In genomic region chr6:99393366-99393697, GRCh38 we compare ENCODE assay signal across 8 cellular contexts. TPM values are rescaled to one million over a fixed set of nuclear protein-coding genes. Genes with fewer than 3 reads are reported as not detected.
DNase-seq lines count a peak whose midpoint lies in the region; ATAC-seq, FAIRE-seq and TF ChIP-seq lines count a peak whose summit lies in the region.

No MANE protein-coding gene starts in this region.

- no peaks in the 10 kb centered on the region for H3K79me2 ChIP-seq in mammary epithelial cell (ENCODE audit: insufficient read depth, low read length)

- peak overlapping the region; percentile 96 for H3K4me3 Mint-ChIP-seq in mesothelial cell of epicardium

- H3K9ac ChIP-seq in BLaER1 treated with 17β-estradiol and CSF1 and Interleukin-3, amounts not matched to agents 10 nM and 100 nM = peak overlapping the region; percentile 80 to 89 (median 85)
- H3K9ac ChIP-seq in mammary epithelial cell (ENCODE audit: insufficient read depth, low read length) = peak overlapping the region; percentile 61

- H3K9me3 ChIP-seq in BLaER1 treated with 17β-estradiol and CSF1 and Interleukin-3, amounts not matched to agents 10 nM and 100 nM (replicated peaks in 1 of 11) = no peaks in the 10 kb centered on the region
- no peaks in the 10 kb centered on the region for H3K9me3 ChIP-seq in mammary epithelial cell (replicated peaks; ENCODE audit: insufficient read depth, low read length)

- no peaks in the 10 kb centered on the region for H3K9me3 Mint-ChIP-seq in mesothelial cell of epicardium

- no peaks in the 10 kb centered on the region for H3K27me3 ChIP-seq in BLaER1 treated with 17β-estradiol and CSF1 and Interleukin-3, amounts not matched to agents 10 nM and 100 nM
- no peaks in the 10 kb centered on the region for H3K27me3 ChIP-seq in mammary epithelial cell (ENCODE audit: insufficient read depth, low read length)

- no peak for FAIRE-seq in HTR-8/SVneo (lab: Jason Lieb, UNC)

- CTCF ChIA-PET in mammary epithelial cell (lab: Charles Lee; ENCODE audit: low non-redundant PET) = interaction anchor here (0.6 kb wide), 1 partner anchor 74 kb away, joined by 5 read pairs; no protein-coding TSS in a partner anchor

- intact Hi-C loops in mammary epithelial cell (cut with micrococcal nuclease) = loop anchor here (1.0 to 2.0 kb wide), 2 partner anchors 45 to 59 kb away; partner anchors contain the start of gene FAXC

- H3K27ac Mint-ChIP-seq in mesothelial cell of epicardium = peak overlapping the region; percentile 97

- no TSS peak for BruUV-seq in mammary epithelial cell (replicated peaks; lab: Mats Ljungman, UMichigan)

- H3K36me3 Mint-ChIP-seq in mesothelial cell of epicardium = peaks cover 2% of the 10 kb centered on the region

- in situ Hi-C loops in mammary epithelial cell (cut with MboI; ENCODE audit: low sequenced_read_pairs in 2 of 2) = loop anchor here in 1 of 2 donors (10.0 kb wide), 1 partner anchor 49 kb away; the partner anchor contains the start of gene FAXC

- H3K4me3 ChIP-seq in BLaER1 treated with 17β-estradiol and CSF1 and Interleukin-3, amounts not matched to agents 10 nM and 100 nM = peak overlapping the region; percentile 60 to 80 (median 74)
- H3K4me3 ChIP-seq in mammary epithelial cell (replicated peaks in 1 of 3; ENCODE audit: insufficient read depth in 1 of 3, low read depth in 2 of 3, low read length in 3 of 3) = peak overlapping the region; percentile 74 to 88 (median 84)

- peaks cover 10% of the 10 kb centered on the region for H3K4me1 Mint-ChIP-seq in mesothelial cell of epicardium

- WGBS in mammary epithelial cell (ENCODE audit: low coverage, missing lambda C conversion rate) = 0% methylated on average over 2 of the region's 2 CpGs

- H3K36me3 ChIP-seq in BLaER1 treated with 17β-estradiol and CSF1 and Interleukin-3, amounts not matched to agents 10 nM and 100 nM = peaks cover 13 to 29% (median 19%) of the 10 kb centered on the region in 11 experiments; a peak in 20 of 22 replicates
- peaks cover 1% of the 10 kb centered on the region for H3K36me3 ChIP-seq in mammary epithelial cell (ENCODE audit: insufficient read depth, low read length)

- H3K4me2 ChIP-seq in BLaER1 treated with 17β-estradiol and CSF1 and Interleukin-3, amounts not matched to agents 10 nM and 100 nM = peak overlapping the region; percentile 58 to 87 (median 78)
- peak overlapping the region; percentile 90 for H3K4me2 ChIP-seq in mammary epithelial cell (ENCODE audit: insufficient read depth, low read depth, low read length)

- H2AFZ ChIP-seq in mammary epithelial cell (ENCODE audit: low read depth, low read length) = peak overlapping the region; percentile 99

- H3K27me3 Mint-ChIP-seq in mesothelial cell of epicardium (ENCODE audit: low read depth) = no peaks in the 10 kb centered on the region

- H4K20me1 ChIP-seq in BLaER1 treated with 17β-estradiol and CSF1 and Interleukin-3, amounts not matched to agents 10 nM and 100 nM = peaks cover 0 to 5% (median 0%) of the 10 kb centered on the region in 11 experiments; a peak in 1 of 22 replicates
- H4K20me1 ChIP-seq in mammary epithelial cell (ENCODE audit: insufficient read depth, low read length) = no peaks in the 10 kb centered on the region

- peak overlapping the region; percentile 51 to 89 (median 80); a peak in 18 of 22 replicates for H3K27ac ChIP-seq in BLaER1 treated with 17β-estradiol and CSF1 and Interleukin-3, amounts not matched to agents 10 nM and 100 nM
- peak overlapping the region; percentile 69 for H3K27ac ChIP-seq in mammary epithelial cell (ENCODE audit: insufficient read depth, low read depth, low read length)

- DNase-seq in mammary epithelial cell = no peak
- no peak for DNase-seq in mesothelial cell of epicardium (ENCODE audit: low spot score in 2 of 2, unreplicated experiment in 2 of 2)
- DNase-seq in HTR-8/SVneo (ENCODE audit: insufficient read length, low spot score) = no peak
- DNase-seq in epidermal melanocyte (ENCODE audit: insufficient read length, low spot score) = no peak
- no peak for DNase-seq in DMS 273 treated with DMSO at 0.1 percent for 48 hours (lab: John Stamatoyannopoulos, UW)

- dilution Hi-C loops in mammary epithelial cell (cut with HindIII; ENCODE audit: low sequenced_read_pairs) = no loop called here

- peak; percentile 20 for ATAC-seq in GM19463 (IDR thresholded peaks at IDR 0.05; ENCODE audit: unreplicated experiment)
- ATAC-seq in HG03558 (IDR thresholded peaks at IDR 0.05; ENCODE audit: extremely low read depth, unreplicated experiment) = peak; percentile 6

- peaks cover 0 to 10% (median 5%) of the 10 kb centered on the region in 10 experiments; a peak in 11 of 20 replicates for H3K4me1 ChIP-seq in BLaER1 treated with 17β-estradiol and CSF1 and Interleukin-3, amounts not matched to agents 10 nM and 100 nM
- no peaks in the 10 kb centered on the region for H3K4me1 ChIP-seq in mammary epithelial cell (ENCODE audit: insufficient read depth, low read length)

- TF ChIP-seq CTCF in mammary epithelial cell (conservative IDR thresholded peaks at IDR 0.05 in 1 of 2, IDR thresholded peaks at IDR 0.05 in 1 of 2; ENCODE audit: extremely low read depth in 1 of 2, insufficient read depth in 1 of 2, low read depth in 1 of 2, low read length in 2 of 2) (no peak), mesothelial cell of epicardium (IDR thresholded peaks at IDR 0.05; ENCODE audit: unreplicated experiment) (no peak)

RNA-seq across cellular contexts. Expression of gene COQ3, which starts 0.7 kb away (rescaled TPM):
- total RNA-seq in mammary epithelial cell (10 to 100 TPM in 1 of 2 donors, 1 to 10 TPM in 1; 4.3 to 12.8 TPM), mesothelial cell of epicardium (4.9 to 6.1 TPM (median 5.6 TPM) in 3 replicates)
- polyA plus RNA-seq in mammary epithelial cell = 10.6 TPM
- polyA minus RNA-seq in mammary epithelial cell = 7.5 TPM

RNA-seq across cellular contexts. Expression of gene PNISR, which starts 31.8 kb away (rescaled TPM):
- total RNA-seq in mammary epithelial cell (10 to 100 TPM; 53.5 to 69.8 TPM), mesothelial cell of epicardium (194 to 206 TPM (median 203 TPM) in 3 replicates)
- polyA plus RNA-seq in mammary epithelial cell = 14.7 TPM
- 22.8 TPM for polyA minus RNA-seq in mammary epithelial cell

RNA-seq across cellular contexts. Expression of gene FAXC, which starts 43.9 kb away (rescaled TPM):
- 1 to 10 TPM; 7.2 to 7.6 TPM for total RNA-seq in mammary epithelial cell
- polyA plus RNA-seq in mammary epithelial cell = 9.5 TPM
- 3.7 TPM for polyA minus RNA-seq in mammary epithelial cell
- total RNA-seq in mesothelial cell of epicardium = 11.0 to 14.6 TPM (median 13.9 TPM) in 3 replicates
